ENCODE assay signal across 1 cellular context in genomic region chr11:18239655-18240054, GRCh38.
TF ChIP-seq lines count a peak whose summit lies in the region.

No MANE protein-coding gene starts in this region.

TF ChIP-seq in HepG2, 621 proteins besides CTCF, POLR2A, EP300 and RAD21 (continued from another document and continues in another):
- TF ChIP-seq, protein P1, sequence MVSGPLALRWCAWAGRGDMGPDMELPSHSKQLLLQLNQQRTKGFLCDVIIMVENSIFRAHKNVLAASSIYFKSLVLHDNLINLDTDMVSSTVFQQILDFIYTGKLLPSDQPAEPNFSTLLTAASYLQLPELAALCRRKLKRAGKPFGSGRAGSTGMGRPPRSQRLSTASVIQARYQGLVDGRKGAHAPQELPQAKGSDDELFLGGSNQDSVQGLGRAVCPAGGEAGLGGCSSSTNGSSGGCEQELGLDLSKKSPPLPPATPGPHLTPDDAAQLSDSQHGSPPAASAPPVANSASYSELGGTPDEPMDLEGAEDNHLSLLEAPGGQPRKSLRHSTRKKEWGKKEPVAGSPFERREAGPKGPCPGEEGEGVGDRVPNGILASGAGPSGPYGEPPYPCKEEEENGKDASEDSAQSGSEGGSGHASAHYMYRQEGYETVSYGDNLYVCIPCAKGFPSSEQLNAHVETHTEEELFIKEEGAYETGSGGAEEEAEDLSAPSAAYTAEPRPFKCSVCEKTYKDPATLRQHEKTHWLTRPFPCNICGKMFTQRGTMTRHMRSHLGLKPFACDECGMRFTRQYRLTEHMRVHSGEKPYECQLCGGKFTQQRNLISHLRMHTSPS (CRISPR knock-in tag; IDR thresholded peaks at IDR 0.05; ENCODE audit: low read depth), result no peak
- TF ChIP-seq THAP11 (CRISPR knock-in tag; IDR thresholded peaks at IDR 0.05), result no peak
- TF ChIP-seq ZBTB4 (CRISPR knock-in tag; IDR thresholded peaks at IDR 0.05; ENCODE audit: borderline replicate concordance), result no peak
- TF ChIP-seq ZNF777 (CRISPR knock-in tag; IDR thresholded peaks at IDR 0.05), result no peak
- no peak for TF ChIP-seq DR1 (CRISPR knock-in tag; IDR thresholded peaks at IDR 0.05)
- no peak for TF ChIP-seq KDM1A (CRISPR knock-in tag; IDR thresholded peaks at IDR 0.05)
- TF ChIP-seq TERF1 (CRISPR knock-in tag; IDR thresholded peaks at IDR 0.05), result no peak
- TF ChIP-seq ATF1 (CRISPR knock-in tag; IDR thresholded peaks at IDR 0.05), result no peak
- TF ChIP-seq ZNF550 (CRISPR knock-in tag; IDR thresholded peaks at IDR 0.05; ENCODE audit: borderline replicate concordance), result no peak
- TF ChIP-seq, protein P2, sequence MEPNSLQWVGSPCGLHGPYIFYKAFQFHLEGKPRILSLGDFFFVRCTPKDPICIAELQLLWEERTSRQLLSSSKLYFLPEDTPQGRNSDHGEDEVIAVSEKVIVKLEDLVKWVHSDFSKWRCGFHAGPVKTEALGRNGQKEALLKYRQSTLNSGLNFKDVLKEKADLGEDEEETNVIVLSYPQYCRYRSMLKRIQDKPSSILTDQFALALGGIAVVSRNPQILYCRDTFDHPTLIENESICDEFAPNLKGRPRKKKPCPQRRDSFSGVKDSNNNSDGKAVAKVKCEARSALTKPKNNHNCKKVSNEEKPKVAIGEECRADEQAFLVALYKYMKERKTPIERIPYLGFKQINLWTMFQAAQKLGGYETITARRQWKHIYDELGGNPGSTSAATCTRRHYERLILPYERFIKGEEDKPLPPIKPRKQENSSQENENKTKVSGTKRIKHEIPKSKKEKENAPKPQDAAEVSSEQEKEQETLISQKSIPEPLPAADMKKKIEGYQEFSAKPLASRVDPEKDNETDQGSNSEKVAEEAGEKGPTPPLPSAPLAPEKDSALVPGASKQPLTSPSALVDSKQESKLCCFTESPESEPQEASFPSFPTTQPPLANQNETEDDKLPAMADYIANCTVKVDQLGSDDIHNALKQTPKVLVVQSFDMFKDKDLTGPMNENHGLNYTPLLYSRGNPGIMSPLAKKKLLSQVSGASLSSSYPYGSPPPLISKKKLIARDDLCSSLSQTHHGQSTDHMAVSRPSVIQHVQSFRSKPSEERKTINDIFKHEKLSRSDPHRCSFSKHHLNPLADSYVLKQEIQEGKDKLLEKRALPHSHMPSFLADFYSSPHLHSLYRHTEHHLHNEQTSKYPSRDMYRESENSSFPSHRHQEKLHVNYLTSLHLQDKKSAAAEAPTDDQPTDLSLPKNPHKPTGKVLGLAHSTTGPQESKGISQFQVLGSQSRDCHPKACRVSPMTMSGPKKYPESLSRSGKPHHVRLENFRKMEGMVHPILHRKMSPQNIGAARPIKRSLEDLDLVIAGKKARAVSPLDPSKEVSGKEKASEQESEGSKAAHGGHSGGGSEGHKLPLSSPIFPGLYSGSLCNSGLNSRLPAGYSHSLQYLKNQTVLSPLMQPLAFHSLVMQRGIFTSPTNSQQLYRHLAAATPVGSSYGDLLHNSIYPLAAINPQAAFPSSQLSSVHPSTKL (CRISPR knock-in tag; IDR thresholded peaks at IDR 0.05), result peak; percentile 80
- TF ChIP-seq MED1 (CRISPR knock-in tag; IDR thresholded peaks at IDR 0.05), result peak; percentile 55
- TF ChIP-seq KAT8 (CRISPR knock-in tag; IDR thresholded peaks at IDR 0.05), result 0 out of 2 replicates have a peak, but pooled peaks have one; percentile 25
- peak; percentile 36; the same call in 1 of the 2 replicates for TF ChIP-seq SAP130 (CRISPR knock-in tag; IDR thresholded peaks at IDR 0.05; ENCODE audit: low read depth)
- peak; percentile 12; the same call in 1 of the 2 replicates for TF ChIP-seq RXRB (CRISPR knock-in tag; IDR thresholded peaks at IDR 0.05; ENCODE audit: borderline replicate concordance)
- TF ChIP-seq FOXA3 (CRISPR knock-in tag; IDR thresholded peaks at IDR 0.05), result peak; percentile 81
- TF ChIP-seq ONECUT2 (CRISPR knock-in tag; IDR thresholded peaks at IDR 0.05), result peak; percentile 78
- TF ChIP-seq FOXP4 (CRISPR knock-in tag; IDR thresholded peaks at IDR 0.05), result peak; percentile 47; the same call in 1 of the 2 replicates
- no peak for TF ChIP-seq SOX6 (IDR thresholded peaks at IDR 0.05)
- TF ChIP-seq SOX6 (CRISPR knock-in tag; IDR thresholded peaks at IDR 0.05), result 0 out of 2 replicates have a peak, but pooled peaks have one; percentile 26
- TF ChIP-seq ZNF136 (CRISPR knock-in tag; IDR thresholded peaks at IDR 0.05; ENCODE audit: low read depth), result no peak
- TF ChIP-seq GATAD2A (CRISPR knock-in tag; IDR thresholded peaks at IDR 0.05), result peak; percentile 75
- no peak for TF ChIP-seq ZFP90 (CRISPR knock-in tag; IDR thresholded peaks at IDR 0.05; ENCODE audit: borderline replicate concordance)
- TF ChIP-seq CBFB (CRISPR knock-in tag; IDR thresholded peaks at IDR 0.05), result no peak
- TF ChIP-seq TFE3 (CRISPR knock-in tag; IDR thresholded peaks at IDR 0.05), result 0 out of 2 replicates have a peak, but pooled peaks have one; percentile 17
- no peak for TF ChIP-seq SKI (IDR thresholded peaks at IDR 0.05; ENCODE audit: partially characterized antibody)
- TF ChIP-seq, protein P3, sequence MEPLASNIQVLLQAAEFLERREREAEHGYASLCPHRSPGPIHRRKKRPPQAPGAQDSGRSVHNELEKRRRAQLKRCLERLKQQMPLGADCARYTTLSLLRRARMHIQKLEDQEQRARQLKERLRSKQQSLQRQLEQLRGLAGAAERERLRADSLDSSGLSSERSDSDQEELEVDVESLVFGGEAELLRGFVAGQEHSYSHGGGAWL (CRISPR knock-in tag; IDR thresholded peaks at IDR 0.05), result no peak
- no peak for TF ChIP-seq U2AF1 (optimal IDR thresholded peaks at IDR 0.05; ENCODE audit: low read depth, low read length)
- TF ChIP-seq ARNT (IDR thresholded peaks at IDR 0.05), result no peak
- peak; percentile 61; the same call in 1 of the 2 replicates for TF ChIP-seq MIER3 (CRISPR knock-in tag; IDR thresholded peaks at IDR 0.05; ENCODE audit: borderline replicate concordance)
- TF ChIP-seq MIXL1 (CRISPR knock-in tag; IDR thresholded peaks at IDR 0.05), result peak; percentile 79
- no peak for TF ChIP-seq FLYWCH1 (CRISPR knock-in tag; IDR thresholded peaks at IDR 0.05)
- TF ChIP-seq HMG20A (CRISPR knock-in tag; IDR thresholded peaks at IDR 0.05; ENCODE audit: borderline replicate concordance), result peak; percentile 40; the same call in 1 of the 2 replicates
- TF ChIP-seq ASH2L (IDR thresholded peaks at IDR 0.05; ENCODE audit: insufficient read length, low read depth, low read length), result no peak
- TF ChIP-seq CBX5 (CRISPR knock-in tag; IDR thresholded peaks at IDR 0.05; ENCODE audit: borderline replicate concordance), result no peak
- peak; percentile 22; the same call in 1 of the 2 replicates for TF ChIP-seq ZNF205 (CRISPR knock-in tag; IDR thresholded peaks at IDR 0.05)
- 0 out of 2 replicates have a peak, but pooled peaks have one; percentile 40 for TF ChIP-seq ZNF264 (CRISPR knock-in tag; IDR thresholded peaks at IDR 0.05)
- peak; percentile 16; the same call in 1 of the 2 replicates for TF ChIP-seq FOXK1 (CRISPR knock-in tag; IDR thresholded peaks at IDR 0.05; ENCODE audit: borderline replicate concordance, low read depth)
- TF ChIP-seq FOXA1 (IDR thresholded peaks at IDR 0.05), result no peak
- peak; percentile 51; the same call in 1 of the 2 replicates for TF ChIP-seq FOXA1 (CRISPR knock-in tag; IDR thresholded peaks at IDR 0.05)
- TF ChIP-seq SNRNP70 (IDR thresholded peaks at IDR 0.05; ENCODE audit: low read depth, low read length), result no peak
- no peak for TF ChIP-seq ZFP62 (CRISPR knock-in tag; IDR thresholded peaks at IDR 0.05)
- TF ChIP-seq FIP1L1 (IDR thresholded peaks at IDR 0.05; ENCODE audit: borderline replicate concordance, insufficient read depth, low read depth, low read length), result no peak
- TF ChIP-seq XRCC5 (optimal IDR thresholded peaks at IDR 0.05; ENCODE audit: low read length), result no peak
- peak; percentile 51; the same call in 1 of the 2 replicates for TF ChIP-seq ZMYM2 (CRISPR knock-in tag; IDR thresholded peaks at IDR 0.05)
- TF ChIP-seq ZFAT (CRISPR knock-in tag; conservative IDR thresholded peaks at IDR 0.05), result no peak
- TF ChIP-seq HOXA3 (CRISPR knock-in tag; IDR thresholded peaks at IDR 0.05), result 0 out of 2 replicates have a peak, but pooled peaks have one; percentile 34
- TF ChIP-seq MXI1 (IDR thresholded peaks at IDR 0.05; ENCODE audit: borderline replicate concordance, low read depth, low read length), result no peak
- TF ChIP-seq MYPOP (CRISPR knock-in tag; IDR thresholded peaks at IDR 0.05), result no peak
- TF ChIP-seq IRF1 (CRISPR knock-in tag; IDR thresholded peaks at IDR 0.05; ENCODE audit: low read depth), result no peak
- TF ChIP-seq SOX5 (CRISPR knock-in tag; IDR thresholded peaks at IDR 0.05; ENCODE audit: borderline replicate concordance), result peak; percentile 42; the same call in 1 of the 2 replicates
- peak; percentile 29; the same call in 1 of the 2 replicates for TF ChIP-seq RCOR2 (CRISPR knock-in tag; IDR thresholded peaks at IDR 0.05)
